12 cellular contexts compared by ENCODE assay signal in genomic region chr6:54428437-54428836, GRCh38.
DNase-seq lines count a peak whose midpoint lies in the region; ATAC-seq and TF ChIP-seq lines count a peak whose summit lies in the region.
"Had no signal": no experiment of that assay in that cellular context is flagged by ENCODE, and none has a peak within 500 bp of the region (broad histone marks: within the 10 kb centered on the region; RNA-seq: fewer than 3 reads in every experiment).

No MANE protein-coding gene starts in this region.

- TF ChIP-seq EP300 in Ishikawa (IDR thresholded peaks at IDR 0.05; ENCODE audit: borderline replicate concordance), result no peak

- no peak for TF ChIP-seq RAD21 in Ishikawa (IDR thresholded peaks at IDR 0.05; ENCODE audit: low read depth)

- no peak for DNase-seq in activated effector memory CD4-positive, alpha-beta T cell treated with anti-CD3 and anti-CD28 coated beads, Interleukin-2, amount 50 U/mL, for 16 hours
- DNase-seq in LoVo (ENCODE audit: low spot score), result no peak
- no peak for DNase-seq in D341Med (ENCODE audit: low spot score)
- no peak for DNase-seq in NCI-H146 (lab: John Stamatoyannopoulos, UW)
- DNase-seq: cerebellar nuclear complex, KBM-7, NCI-H82, retina had no signal

- ATAC-seq in GM18499 (IDR thresholded peaks at IDR 0.05; ENCODE audit: insufficient read depth, unreplicated experiment), result peak; percentile 60
- peak; percentile 94 for ATAC-seq in GM19468 (IDR thresholded peaks at IDR 0.05; ENCODE audit: extremely low read depth, unreplicated experiment)
- peak; percentile 67 for ATAC-seq in HG02885 (IDR thresholded peaks at IDR 0.05; ENCODE audit: poor library complexity, unreplicated experiment)

TF ChIP-seq in Ishikawa, 13 proteins besides CTCF, POLR2A, EP300 and RAD21:
- no peak for TF ChIP-seq CREB1 (IDR thresholded peaks at IDR 0.05; ENCODE audit: low read depth)
- TF ChIP-seq, protein P1, sequence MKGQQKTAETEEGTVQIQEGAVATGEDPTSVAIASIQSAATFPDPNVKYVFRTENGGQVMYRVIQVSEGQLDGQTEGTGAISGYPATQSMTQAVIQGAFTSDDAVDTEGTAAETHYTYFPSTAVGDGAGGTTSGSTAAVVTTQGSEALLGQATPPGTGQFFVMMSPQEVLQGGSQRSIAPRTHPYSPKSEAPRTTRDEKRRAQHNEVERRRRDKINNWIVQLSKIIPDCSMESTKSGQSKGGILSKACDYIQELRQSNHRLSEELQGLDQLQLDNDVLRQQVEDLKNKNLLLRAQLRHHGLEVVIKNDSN (IDR thresholded peaks at IDR 0.05), result peak; percentile 68
